In the genomic region with DNA sequence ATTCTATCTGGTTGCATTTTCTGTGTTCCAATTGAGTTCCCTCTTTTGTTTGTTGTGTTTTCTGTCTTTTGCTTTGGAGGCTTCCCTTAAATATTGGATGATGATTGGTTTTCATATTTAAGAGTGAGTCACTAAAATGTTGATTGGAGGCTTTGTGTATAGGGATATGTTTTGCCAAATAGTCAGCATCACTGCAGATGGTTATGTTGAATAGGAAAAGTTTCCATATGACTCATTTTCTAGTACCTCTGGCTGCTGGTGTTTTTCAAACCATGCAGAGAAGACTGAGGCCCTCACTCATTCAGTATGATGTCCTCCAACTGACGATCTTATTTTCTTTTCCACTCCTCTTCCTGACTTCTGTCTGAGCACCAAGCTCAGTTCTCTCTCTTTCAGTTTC, we compare ENCODE assay signal across 18 cellular contexts.
DNase-seq lines count a peak whose midpoint lies in the region; ATAC-seq and TF ChIP-seq lines count a peak whose summit lies in the region.
"Had no signal": no experiment of that assay in that cellular context is flagged by ENCODE, and none has a peak within 500 bp of the region (broad histone marks: within the 10 kb centered on the region; RNA-seq: fewer than 3 reads in every experiment).

No MANE protein-coding gene starts in this region.

- H3K27me3 ChIP-seq in brain microvascular endothelial cell (replicated peaks), result no peaks in the 10 kb centered on the region
- H3K27me3 ChIP-seq: tibial nerve had no signal

- CTCF ChIA-PET in HEK293T (lab: Yijun Ruan, JAX), result no interaction called here

- POLR2A ChIA-PET in HEK293T (lab: Yijun Ruan, JAX), result no interaction called here

- H3K27ac Mint-ChIP-seq in activated T-cell treated with anti-CD3 and anti-CD28 coated beads, Interleukin-2, amount 50 U/mL, for 72 hours, result no peak overlapping the region
- H3K27ac Mint-ChIP-seq: activated T-helper 1 cell treated with anti-CD3 and anti-CD28 coated beads, Interleukin-12 subunit alpha, Interleukin-12 subunit beta, Interleukin-2, Interleukin-4 antibody, amounts not matched to agents 30 ng/mL and 10 ng/mL and 1 ng/mL, durations not matched to agents 14 hours and 24 hours and 36 hours; mesothelial cell of epicardium had no signal

- peaks cover 0 to 5% of the 10 kb centered on the region in 2 donors for H3K9me3 Mint-ChIP-seq in activated T-cell treated with anti-CD3 and anti-CD28 coated beads, Interleukin-2, amount 50 U/mL, for 72 hours
- H3K9me3 Mint-ChIP-seq: activated T-helper 1 cell treated with anti-CD3 and anti-CD28 coated beads, Interleukin-12 subunit alpha, Interleukin-12 subunit beta, Interleukin-2, Interleukin-4 antibody, amounts not matched to agents 30 ng/mL and 10 ng/mL and 1 ng/mL, durations not matched to agents 14 hours and 24 hours and 36 hours; mesothelial cell of epicardium had no signal

- H3K36me3 Mint-ChIP-seq in activated T-cell treated with anti-CD3 and anti-CD28 coated beads, Interleukin-2, amount 50 U/mL, for 72 hours (ENCODE audit: insufficient read depth in 2 of 2), result peaks cover 0 to 2% of the 10 kb centered on the region in 2 donors
- H3K36me3 Mint-ChIP-seq: mesothelial cell of epicardium had no signal

- H3K4me3 ChIP-seq in brain microvascular endothelial cell (ENCODE audit: low read depth, low read length), result no peak overlapping the region
- H3K4me3 ChIP-seq: SK-N-MC, tibial nerve had no signal

- H3K27ac ChIP-seq in brain microvascular endothelial cell, result no peak overlapping the region
- H3K27ac ChIP-seq: SK-N-MC, tibial nerve had no signal

- H3K4me1 Mint-ChIP-seq in activated T-cell treated with anti-CD3 and anti-CD28 coated beads, Interleukin-2, amount 50 U/mL, for 72 hours (ENCODE audit: low read depth), result no peaks in the 10 kb centered on the region

- H3K27me3 Mint-ChIP-seq in activated T-cell treated with anti-CD3 and anti-CD28 coated beads, Interleukin-2, amount 50 U/mL, for 72 hours (ENCODE audit: low read depth), result no peaks in the 10 kb centered on the region

- no peak for ATAC-seq in GM21360 (IDR thresholded peaks at IDR 0.05; ENCODE audit: unreplicated experiment)
- no peak for ATAC-seq in activated T-cell treated with anti-CD3 and anti-CD28 coated beads, Interleukin-2, amount 50 U/mL, for 72 hours (replicated peaks in 1 of 2)
- ATAC-seq: sciatic nerve had no signal

- H3K4me3 Mint-ChIP-seq in activated T-cell treated with anti-CD3 and anti-CD28 coated beads, Interleukin-2, amount 50 U/mL, for 72 hours, result no peak overlapping the region
- H3K4me3 Mint-ChIP-seq: activated T-helper 1 cell treated with anti-CD3 and anti-CD28 coated beads, Interleukin-12 subunit alpha, Interleukin-12 subunit beta, Interleukin-2, Interleukin-4 antibody, amounts not matched to agents 30 ng/mL and 10 ng/mL and 1 ng/mL, durations not matched to agents 14 hours and 24 hours and 36 hours; mesothelial cell of epicardium had no signal

- DNase-seq in AG08395 (ENCODE audit: low spot score) (peak; percentile 63), M059J (ENCODE audit: low read depth) (peak; percentile 69), brain microvascular endothelial cell (peak; percentile 52), foreskin melanocyte (peak; percentile 35), NCI-H1436 (lab: John Stamatoyannopoulos, UW) (no peak), HEK293T (ENCODE audit: extremely low spot score) (no peak)
- no peak for DNase-seq in activated T-cell treated with anti-CD3 and anti-CD28 coated beads, Interleukin-2, amount 50 U/mL, for 72 hours
- DNase-seq: ACHN; activated CD4-positive, alpha-beta T cell treated with anti-CD3 and anti-CD28 coated beads, Interleukin-2, amount 50 U/mL, for 48 hours; MM.1S; nucleus accumbens; stimulated activated CD4-positive, alpha-beta T cell treated with anti-CD3 and anti-CD28 coated beads, Interleukin-4, amount 100 ng/mL, for 4 hours had no signal

- no peaks in the 10 kb centered on the region for H3K36me3 ChIP-seq in brain microvascular endothelial cell (replicated peaks)
- H3K36me3 ChIP-seq: tibial nerve had no signal

- TF ChIP-seq CTCF in brain microvascular endothelial cell (IDR thresholded peaks at IDR 0.05; ENCODE audit: low read depth, low read length, missing control alignments), result no peak

- in situ Hi-C loops in brain microvascular endothelial cell (cut with HindIII; ENCODE audit: low pct_ligation_motif_present, low sequenced_read_pairs), result no loop called here

TF ChIP-seq in HEK293T, 16 proteins besides CTCF, POLR2A, EP300 and RAD21:
- TF ChIP-seq BHLHE40 (IDR thresholded peaks at IDR 0.05; ENCODE audit: borderline replicate concordance) (no peak), FOXK2 (IDR thresholded peaks at IDR 0.05) (no peak), L3MBTL2 (conservative IDR thresholded peaks at IDR 0.05) (no peak), HDGF (IDR thresholded peaks at IDR 0.05; ENCODE audit: borderline replicate concordance) (no peak), PKNOX1 (IDR thresholded peaks at IDR 0.05) (no peak), TARDBP (IDR thresholded peaks at IDR 0.05) (no peak)

Comparison
In these comparisons a context has a peak if more than half of its experiments do, and no peak if none do; other contexts are left out.
1. DNase-seq: peak in AG08395 (single experiment), M059J (single experiment), brain microvascular endothelial cell (single experiment) and foreskin melanocyte (single experiment); none in NCI-H1436 (single experiment), activated T-cell treated with anti-CD3 and anti-CD28 coated beads, Interleukin-2, amount 50 U/mL, for 72 hours (0 of 2) and HEK293T (single experiment).